Comparison of ENCODE assay signal across 19 cellular contexts in genomic region chr1:174768516-174768915, GRCh38.
A peak's percentile ranks its signal among the peaks of the same experiment; 100 is the strongest.
DNase-seq lines count a peak whose midpoint lies in the region; ATAC-seq, FAIRE-seq and TF ChIP-seq lines count a peak whose summit lies in the region.
"Had no signal": no experiment of that assay in that cellular context is flagged by ENCODE, and none has a peak within 500 bp of the region (broad histone marks: within the 10 kb centered on the region; RNA-seq: fewer than 3 reads in every experiment).

No MANE protein-coding gene starts in this region.

- no peaks in the 10 kb centered on the region for H3K9me2 ChIP-seq in MM.1S (replicated peaks; ENCODE audit: insufficient read depth, low read length)
- H3K9me2 ChIP-seq: SK-N-SH had no signal

- POLR2A ChIA-PET in WTC11 (lab: Charles Lee) = no interaction called here
- POLR2A ChIA-PET in T-cell (lab: Charles Lee) = no interaction called here

- no peak overlapping the region for H3K9ac ChIP-seq in MM.1S (ENCODE audit: low read length)
- H3K9ac ChIP-seq: SK-N-SH had no signal

- no peaks in the 10 kb centered on the region for H3K27me3 Mint-ChIP-seq in WTC11 (ENCODE audit: low read depth)
- no peaks in the 10 kb centered on the region for H3K27me3 Mint-ChIP-seq in T-cell

- DNase-seq in NCI-H82 (lab: John Stamatoyannopoulos, UW) (peak; percentile 47), NCI-H82 treated with DMSO at 0.1 percent for 48 hours (lab: John Stamatoyannopoulos, UW; ENCODE audit: unreplicated experiment) (no peak), MM.1S (no peak), WTC11 (ENCODE audit: low spot score) (no peak), small intestine (peak; percentile 23), T-cell (no peak), NCI-H1105 treated with DMSO at 0.1 percent for 48 hours (lab: John Stamatoyannopoulos, UW) (no peak), NCI-H2196 treated with DMSO at 0.1 percent for 48 hours (lab: John Stamatoyannopoulos, UW; ENCODE audit: unreplicated experiment) (no peak)
- DNase-seq: COR-L47, H9, MG63, NCI-H1105, NCI-H1694 treated with DMSO at 0.1 percent for 48 hours, NCI-H446, Peyer's patch, SHP77, SK-N-SH had no signal

- CTCF ChIA-PET in WTC11 (lab: Charles Lee) (interaction anchor here (0.7 to 0.9 kb wide), 2 partner anchors 218 to 230 kb away, joined by 3 to 4 read pairs; no protein-coding TSS in a partner anchor), T-cell (lab: Charles Lee) (no interaction called here)

- H4K20me1 ChIP-seq in MM.1S (ENCODE audit: insufficient read depth, low read length) = no peaks in the 10 kb centered on the region

- no peak for TF ChIP-seq CTCF in MM.1S (IDR thresholded peaks at IDR 0.05; ENCODE audit: low read length)
- no peak for TF ChIP-seq CTCF in WTC11 (IDR thresholded peaks at IDR 0.05)

- 27 to 52% (median 47%) methylated on average over 2 of the region's 2 CpGs for WGBS in small intestine, 3 donors

- H3K9me3 Mint-ChIP-seq in WTC11 (peaks cover 3% of the 10 kb centered on the region; the same call in 1 of the 2 replicates), T-cell (no peaks in the 10 kb centered on the region)

- ATAC-seq in WTC11 = no peak
- no peak for ATAC-seq in T-cell (replicated peaks in 1 of 4)
- ATAC-seq: HepG2 had no signal

- H3K4me3 ChIP-seq in MM.1S (ENCODE audit: low read length) = no peak overlapping the region
- H3K4me3 ChIP-seq in small intestine (ENCODE audit: low read depth in 1 of 2, low read length in 2 of 2) = no peak overlapping the region
- H3K4me3 ChIP-seq: MG63, Peyer's patch had no signal

- H3K9me3 ChIP-seq in MM.1S (replicated peaks; ENCODE audit: insufficient read depth, low read length) (no peaks in the 10 kb centered on the region), small intestine (ENCODE audit: control insufficient read depth, low read depth) (no peaks in the 10 kb centered on the region)
- H3K9me3 ChIP-seq: MG63, Peyer's patch, SK-N-SH had no signal

- H3K27me3 ChIP-seq in MM.1S (replicated peaks; ENCODE audit: insufficient read depth, low read length) (no peaks in the 10 kb centered on the region), small intestine (ENCODE audit: control insufficient read depth in 2 of 2, insufficient read depth in 2 of 2, low read length in 2 of 2) (no peaks in the 10 kb centered on the region)
- H3K27me3 ChIP-seq: MG63, Peyer's patch had no signal

- H3K27ac ChIP-seq in MM.1S (ENCODE audit: low read length) (peak overlapping the region; percentile 28; the same call in 1 of the 2 replicates), small intestine (ENCODE audit: low read depth in 1 of 2, low read length in 1 of 2) (no peak overlapping the region)
- H3K27ac ChIP-seq: Peyer's patch had no signal

- FAIRE-seq in small intestine (lab: Jason Lieb, UNC) = no peak
- FAIRE-seq: A204.1, HepG2 had no signal

- H3K4me2 ChIP-seq in MM.1S (ENCODE audit: low read depth, low read length) = peak overlapping the region; percentile 1; the same call in 1 of the 2 replicates
- H3K4me2 ChIP-seq: SK-N-SH had no signal

- H3K4me3 Mint-ChIP-seq in WTC11 = no peak overlapping the region
- H3K4me3 Mint-ChIP-seq in T-cell = no peak overlapping the region
- H3K4me3 Mint-ChIP-seq: H9 had no signal

- peak overlapping the region; percentile 45; the same call in 1 of the 2 replicates for H3K27ac Mint-ChIP-seq in WTC11
- H3K27ac Mint-ChIP-seq in T-cell = peak overlapping the region in 1 of 2 donors; percentile 44

- H3K36me3 Mint-ChIP-seq in WTC11 = no peaks in the 10 kb centered on the region
- peaks cover 3% of the 10 kb centered on the region for H3K36me3 Mint-ChIP-seq in T-cell

- no peaks in the 10 kb centered on the region for H3K36me3 ChIP-seq in MM.1S (replicated peaks; ENCODE audit: insufficient read depth, low read length)
- H3K36me3 ChIP-seq in small intestine (ENCODE audit: control insufficient read depth in 2 of 2, insufficient read depth in 2 of 2, low read length in 2 of 2) = no peaks in the 10 kb centered on the region
- H3K36me3 ChIP-seq: MG63, Peyer's patch had no signal

- peaks cover 34% of the 10 kb centered on the region for H3K4me1 ChIP-seq in MM.1S (ENCODE audit: low read length)
- H3K4me1 ChIP-seq in small intestine (ENCODE audit: control insufficient read depth in 2 of 2, insufficient read depth in 1 of 2, low read depth in 1 of 2, low read length in 1 of 2) = peaks cover 0 to 2% of the 10 kb centered on the region in 2 donors
- H3K4me1 ChIP-seq: Peyer's patch had no signal

- H3F3A ChIP-seq in MM.1S (ENCODE audit: insufficient read depth, low read length) = peaks cover 4% of the 10 kb centered on the region

- H2AFZ ChIP-seq in MM.1S (ENCODE audit: low read length) = no peak overlapping the region

- H3K4me1 Mint-ChIP-seq in WTC11 = peaks cover 13% of the 10 kb centered on the region
- peaks cover 0 to 4% (median 3%) of the 10 kb centered on the region in 3 donors for H3K4me1 Mint-ChIP-seq in T-cell

- no peaks in the 10 kb centered on the region for H3K79me2 ChIP-seq in MM.1S (ENCODE audit: low read length)

TF ChIP-seq in WTC11, 78 proteins besides CTCF, POLR2A, EP300 and RAD21 (continues in another document):
- TF ChIP-seq JUN (CRISPR knock-in tag; IDR thresholded peaks at IDR 0.05) (no peak), USF1 (CRISPR knock-in tag; IDR thresholded peaks at IDR 0.05) (no peak), CREB1 (CRISPR knock-in tag; IDR thresholded peaks at IDR 0.05) (no peak), OVOL2 (CRISPR knock-in tag; IDR thresholded peaks at IDR 0.05; ENCODE audit: borderline replicate concordance) (no peak), FOXK1 (CRISPR knock-in tag; IDR thresholded peaks at IDR 0.05) (no peak), ZMAT4 (CRISPR knock-in tag; IDR thresholded peaks at IDR 0.05) (no peak), ZNF263 (CRISPR knock-in tag; IDR thresholded peaks at IDR 0.05; ENCODE audit: low read depth) (no peak), TEAD1 (CRISPR knock-in tag; IDR thresholded peaks at IDR 0.05) (no peak), ATF3 (CRISPR knock-in tag; conservative IDR thresholded peaks at IDR 0.05) (no peak), MXD4 (CRISPR knock-in tag; IDR thresholded peaks at IDR 0.05; ENCODE audit: borderline replicate concordance) (no peak), TP53 (CRISPR knock-in tag; IDR thresholded peaks at IDR 0.05) (no peak), HMGA2 (CRISPR knock-in tag; IDR thresholded peaks at IDR 0.05) (no peak), HMGXB4 (CRISPR knock-in tag; IDR thresholded peaks at IDR 0.05) (no peak), E2F1 (CRISPR knock-in tag; IDR thresholded peaks at IDR 0.05) (no peak), ZNF423 (CRISPR knock-in tag; IDR thresholded peaks at IDR 0.05) (no peak), FOXJ3 (CRISPR knock-in tag; IDR thresholded peaks at IDR 0.05; ENCODE audit: borderline replicate concordance) (no peak), PRRX2 (CRISPR knock-in tag; IDR thresholded peaks at IDR 0.05) (no peak), NFE2L1 (CRISPR knock-in tag; IDR thresholded peaks at IDR 0.05) (no peak), NFATC4 (CRISPR knock-in tag; IDR thresholded peaks at IDR 0.05) (no peak)

Comparison
In these comparisons a context has a peak if more than half of its experiments do, and no peak if none do; other contexts are left out.
1. DNase-seq: peak in NCI-H82 (single experiment) and small intestine (single experiment); none in NCI-H82 treated with DMSO at 0.1 percent for 48 hours (single experiment), MM.1S (single experiment), WTC11 (single experiment), T-cell (0 of 34), NCI-H1105 treated with DMSO at 0.1 percent for 48 hours (single experiment) and NCI-H2196 treated with DMSO at 0.1 percent for 48 hours (single experiment).